Comparison of ENCODE assay signal across 8 cellular contexts in the genomic region with DNA sequence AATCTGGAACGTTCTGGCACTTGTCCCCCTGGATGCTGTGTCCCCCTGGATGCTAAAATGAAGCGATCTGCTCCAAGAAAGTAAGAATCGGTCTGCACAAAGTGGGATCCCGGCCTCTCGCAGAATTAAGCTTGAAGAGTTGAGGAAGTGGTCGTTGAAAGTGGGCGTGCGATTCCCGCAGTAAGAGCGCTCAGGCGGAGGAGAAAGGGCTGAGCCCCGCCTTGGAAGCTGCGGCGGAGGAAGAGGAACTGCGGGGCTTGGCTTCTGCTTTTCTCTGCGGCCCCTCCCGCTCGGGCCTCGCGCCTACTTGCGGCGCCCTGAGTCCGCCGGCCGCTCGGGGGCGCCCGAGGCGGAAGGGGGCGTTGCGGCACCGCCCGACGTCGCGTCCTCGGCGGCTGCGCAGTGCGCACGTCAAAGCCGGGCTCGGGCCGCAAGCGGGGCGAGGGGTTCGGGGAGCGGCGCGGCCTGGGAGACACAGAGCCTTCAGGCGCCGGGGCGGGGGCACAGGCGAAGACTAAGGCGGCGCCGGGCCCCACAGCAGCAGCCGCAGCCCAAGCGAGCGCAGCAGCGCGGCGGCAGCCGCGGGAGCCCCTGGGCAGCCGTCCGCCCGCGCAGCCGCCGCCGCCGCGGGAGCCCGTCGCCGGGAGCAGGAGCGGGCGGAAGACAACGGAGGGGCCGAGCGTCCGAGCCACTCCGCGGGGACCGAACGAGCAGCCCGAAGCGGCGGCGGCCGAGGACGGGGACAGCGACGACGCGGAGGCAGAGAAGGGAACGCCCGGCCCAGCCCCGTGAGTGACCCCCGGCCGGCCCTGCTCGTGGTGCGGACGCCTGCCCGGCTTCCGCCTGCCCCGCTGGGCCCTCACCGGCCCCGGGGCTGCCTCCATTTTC. TPM values are rescaled to one million over a fixed set of nuclear protein-coding genes. Genes with fewer than 3 reads are reported as not detected.
DNase-seq lines count a peak whose midpoint lies in the region; ATAC-seq and TF ChIP-seq lines count a peak whose summit lies in the region.

A gene (plus strand): TSS at position 400 of the 888 bp plus-strand sequence. CDS start 47,160 bp downstream, outside the sequence.

- TF ChIP-seq CTCF in GM12875 (IDR thresholded peaks at IDR 0.05; ENCODE audit: borderline replicate concordance, insufficient read depth, low read depth, low read length) (peak; percentile 96), heart right ventricle (IDR thresholded peaks at IDR 0.05) (peak; percentile 73 to 97 (median 89)), upper lobe of right lung (IDR thresholded peaks at IDR 0.05) (peak; percentile 85)

- peaks cover 0 to 62% (median 36%) of the 10 kb centered on the region in 9 donors for H3K4me1 ChIP-seq in heart right ventricle
- H3K4me1 ChIP-seq in upper lobe of right lung = peaks cover 39% of the 10 kb centered on the region

- H3K27me3 ChIP-seq in heart right ventricle = no peaks in the 10 kb centered on the region
- no peaks in the 10 kb centered on the region for H3K27me3 ChIP-seq in upper lobe of right lung

- DNase-seq in NCI-H1417 (lab: John Stamatoyannopoulos, UW) (peak; percentile 84 to 92 (median 92)), T follicular helper cell (ENCODE audit: low read depth) (peak; percentile 82), heart right ventricle (peak; percentile 82 to 91), posterior vena cava (ENCODE audit: low spot score) (peak; percentile 96), upper lobe of right lung (peak; percentile 94)

- peak within 1 kb of the TSS; percentile 76 for H3K4me3 ChIP-seq in GM12875 (ENCODE audit: low read depth, low read length)
- H3K4me3 ChIP-seq in heart right ventricle = peak within 1 kb of the TSS; percentile 68 to 99 (median 96)
- peak within 1 kb of the TSS; percentile 91 for H3K4me3 ChIP-seq in upper lobe of right lung

- H3K9me3 ChIP-seq in heart right ventricle (no peaks in the 10 kb centered on the region), upper lobe of right lung (no peaks in the 10 kb centered on the region)

- WGBS in adipose tissue, 3 donors = 0 to 1% (median 1%) methylated on average over 52 to 107 of the region's 110 CpGs
- 0 to 1% methylated on average over 79 to 110 of the region's 110 CpGs for WGBS in heart right ventricle, 2 donors

- H3K36me3 ChIP-seq in heart right ventricle (peaks cover 0 to 6% (median 0%) of the 10 kb centered on the region in 9 donors), upper lobe of right lung (no peaks in the 10 kb centered on the region)

- intact Hi-C loops in heart right ventricle (cut with DNase I) = loop anchor here in 9 of 10 donors (2.0 to 10.0 kb wide), 3 partner anchors 82 to 85 kb away; no protein-coding TSS in a partner anchor
- intact Hi-C loops in posterior vena cava (cut with DNase I) = loop anchor here in 1 of 2 donors (5.0 kb wide), 1 partner anchor 85 kb away; no protein-coding TSS in a partner anchor
- intact Hi-C loops in upper lobe of right lung (cut with DNase I) = loop anchor here (10.0 kb wide), 1 partner anchor 92 kb away; no protein-coding TSS in a partner anchor

- ATAC-seq in HG02763 (IDR thresholded peaks at IDR 0.05; ENCODE audit: unreplicated experiment) = peak; percentile 88
- ATAC-seq in heart right ventricle = peak; percentile 93 to 97 (median 94)
- peak; percentile 97 for ATAC-seq in upper lobe of right lung

- H3K27ac ChIP-seq in adipose tissue (ENCODE audit: low read depth, low read length) (peak within 1 kb of the TSS; percentile 38), heart right ventricle (peak within 1 kb of the TSS; percentile 88 to 98 (median 94)), upper lobe of right lung (peak within 1 kb of the TSS; percentile 95)

RNA-seq across cellular contexts. Expression of the gene that starts here (rescaled TPM):
- polyA plus RNA-seq in adipose tissue (10 to 100 TPM; 12.3 to 40.7 (median 37.3) TPM), heart right ventricle (10 to 100 TPM; 17.3 to 26.2 TPM)
- total RNA-seq in heart right ventricle (10 to 100 TPM; 72.6 to 99.7 (median 91.1) TPM), posterior vena cava (10 to 100 TPM; 62.3 to 76.0 TPM), upper lobe of right lung (78.9 TPM)

Comparison
In these comparisons a context has a peak if more than half of its experiments do, and no peak if none do; other contexts are left out.
1. Peak in every context shown above with its lines: DNase-seq, ATAC-seq, H3K4me3 ChIP-seq and H3K27ac ChIP-seq.
2. H3K27ac ChIP-seq: peak in every context shown above with its lines; median percentile 95 in upper lobe of right lung; 94 in heart right ventricle; 38 in adipose tissue.